ENCODE assay signal across 11 cellular contexts in the genomic region with DNA sequence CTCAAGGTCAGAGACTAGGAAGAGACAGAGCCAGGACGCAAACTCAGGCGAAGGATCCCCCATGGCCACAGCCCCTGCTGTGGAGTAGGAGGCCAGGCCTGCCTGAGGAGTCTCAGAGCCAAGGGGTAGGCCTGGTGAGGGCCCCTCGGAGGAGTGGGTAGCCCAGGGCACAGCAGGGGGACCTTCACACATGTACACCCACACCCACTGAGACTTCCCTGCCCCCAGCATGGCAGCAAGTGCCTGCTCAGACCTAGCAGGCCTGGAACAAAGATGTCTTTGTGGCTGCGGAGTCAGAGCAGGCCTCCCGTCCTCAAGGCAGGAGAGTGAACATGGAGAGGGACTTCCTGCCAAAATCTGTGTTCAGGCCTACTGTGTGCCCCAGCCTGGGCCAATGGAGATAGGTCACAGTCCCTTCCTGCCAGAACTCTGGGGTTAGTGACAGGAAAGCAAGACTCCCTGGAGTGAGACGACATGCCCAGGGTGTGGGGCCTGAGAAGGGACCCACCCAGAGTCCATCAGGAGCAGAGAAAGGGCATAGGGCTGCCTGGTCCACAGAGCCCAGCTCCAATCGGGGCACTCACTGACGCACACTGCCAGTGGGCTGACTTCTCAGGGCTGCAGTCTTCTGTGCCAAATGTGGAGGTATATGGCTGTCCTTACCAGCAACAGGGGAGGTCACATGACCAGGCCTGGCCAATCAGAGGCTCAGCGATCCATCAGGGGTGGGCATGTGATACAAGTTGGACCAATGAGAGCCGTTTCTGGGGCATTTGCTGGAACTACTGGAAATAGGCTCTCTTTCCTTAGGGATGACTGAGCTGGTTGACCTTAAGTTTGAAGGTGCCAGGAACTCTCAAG. TPM values are rescaled to one million over a fixed set of nuclear protein-coding genes. Genes with fewer than 3 reads are reported as not detected.
A peak's percentile ranks its signal among the peaks of the same experiment; 100 is the strongest.
DNase-seq lines count a peak whose midpoint lies in the region; ATAC-seq lines count a peak whose summit lies in the region.
"Had no signal": no experiment of that assay in that cellular context is flagged by ENCODE, and none has a peak within 500 bp of the region (broad histone marks: within the 10 kb centered on the region; RNA-seq: fewer than 3 reads in every experiment).

No MANE protein-coding gene starts in this region.

- H2AK5ac ChIP-seq in neuronal stem cell (ENCODE audit: low read depth, low read length) = peak overlapping the region; percentile 32

- no peaks in the 10 kb centered on the region for H3K36me3 ChIP-seq in neuronal stem cell (replicated peaks in 1 of 2; ENCODE audit: control insufficient read depth in 2 of 2, insufficient read depth in 2 of 2, low read length in 2 of 2)

- peaks cover 0 to 53% (median 0%) of the 10 kb centered on the region in 3 experiments for H3K27me3 ChIP-seq in neuronal stem cell (ENCODE audit: control insufficient read depth in 3 of 3, insufficient read depth in 3 of 3, low read depth in 1 of 3, low read length in 3 of 3)

- no peak overlapping the region for H3K27ac ChIP-seq in neuronal stem cell (replicated peaks; ENCODE audit: low read length)

- H2BK12ac ChIP-seq in neuronal stem cell (ENCODE audit: low read length) = no peak overlapping the region

- WGBS in neuronal stem cell (ENCODE audit: extremely low coverage in 2 of 2, insufficient read length in 2 of 2, insufficient replicate concordance in 1 of 2), 2 donors = no CpG with 5 or more reads among the region's 10 CpGs

- H3K23ac ChIP-seq in neuronal stem cell (ENCODE audit: low read depth, low read length, poor library complexity) = peak overlapping the region; percentile 57

- peak overlapping the region; percentile 60 for H2AFZ ChIP-seq in neuronal stem cell (ENCODE audit: low read length)

- H4K91ac ChIP-seq in neuronal stem cell (ENCODE audit: low read depth, low read length, poor library complexity) = no peak overlapping the region

- H2BK15ac ChIP-seq in neuronal stem cell (ENCODE audit: low read length) = no peak overlapping the region

- peak overlapping the region; percentile 78 for H3K18ac ChIP-seq in neuronal stem cell (ENCODE audit: low read length)

- H3K4me2 ChIP-seq in neuronal stem cell (ENCODE audit: insufficient read depth, low read length, poor library complexity, severe bottlenecking) = no peak overlapping the region

- no peak overlapping the region for H4K8ac ChIP-seq in neuronal stem cell (ENCODE audit: low read depth, low read length)

- no peaks in the 10 kb centered on the region for H3K79me1 ChIP-seq in neuronal stem cell (ENCODE audit: low read depth, low read length)

- peaks cover 6 to 12% of the 10 kb centered on the region in 2 donors for H3K4me1 ChIP-seq in neuronal stem cell (ENCODE audit: control insufficient read depth in 2 of 2, insufficient read depth in 1 of 2, low read depth in 1 of 2, low read length in 2 of 2)

- H3K4me3 ChIP-seq in Jurkat, Clone E6-1 (ENCODE audit: low read length) = no peak overlapping the region
- no peak overlapping the region for H3K4me3 ChIP-seq in neuronal stem cell (ENCODE audit: low read length in 2 of 2)

- no peak overlapping the region for H3K14ac ChIP-seq in neuronal stem cell (ENCODE audit: low read length)

- DNase-seq in ELF-1 (ENCODE audit: low read depth, low spot score) (peak; percentile 50), dermis blood vessel endothelial cell (peak; percentile 13), neuronal stem cell (ENCODE audit: low spot score) (no peak), HuH-7.5 (ENCODE audit: low spot score) (no peak)
- peak; percentile 15 for DNase-seq in Jurkat, Clone E6-1 (ENCODE audit: low read depth, low spot score)
- DNase-seq: NCI-H1436; stimulated activated CD4-positive, alpha-beta T cell treated with anti-CD3 and anti-CD28 coated beads, Interleukin-12 subunit alpha, Interleukin-12 subunit beta, amount 100 ng/mL, for 4 hours; T1000 had no signal

- no peak overlapping the region for H2BK120ac ChIP-seq in neuronal stem cell (ENCODE audit: low read depth, low read length)

- H3K9ac ChIP-seq in neuronal stem cell (ENCODE audit: low read depth, low read length, poor library complexity) = no peak overlapping the region

- H3K4ac ChIP-seq in neuronal stem cell (ENCODE audit: low read length) = no peak overlapping the region

- H3K9me3 ChIP-seq in neuronal stem cell (replicated peaks in 1 of 2; ENCODE audit: control insufficient read depth in 2 of 2, insufficient read depth in 1 of 2, low read depth in 1 of 2, low read length in 2 of 2) = no peaks in the 10 kb centered on the region

- no peak overlapping the region for H2BK5ac ChIP-seq in neuronal stem cell (ENCODE audit: low read length)

- ATAC-seq in HG02852 (IDR thresholded peaks at IDR 0.05; ENCODE audit: unreplicated experiment) (no peak), HG03280 (IDR thresholded peaks at IDR 0.05; ENCODE audit: unreplicated experiment) (no peak)

RNA-seq across cellular contexts. Expression of gene GRIP2, which starts 2.3 kb away (rescaled TPM):
- not detected for polyA plus RNA-seq in Jurkat, Clone E6-1 (2012; ENCODE audit: insufficient read depth, insufficient read length)
- total RNA-seq in dermis blood vessel endothelial cell = under 0.01 TPM in 1 of 2 replicates, not detected in the other
- polyA plus RNA-seq in neuronal stem cell (2013, experiment 1 of 2) = 0.77 TPM
- polyA plus RNA-seq in neuronal stem cell (2013, experiment 2 of 2) = 0.62 TPM
- total RNA-seq: epithelial cell of proximal tubule had no signal

Comparison
In these comparisons a context has a peak if more than half of its experiments do, and no peak if none do; other contexts are left out.
1. DNase-seq: peak in ELF-1 (single experiment), Jurkat, Clone E6-1 (single experiment) and dermis blood vessel endothelial cell (single experiment); none in neuronal stem cell (single experiment) and HuH-7.5 (single experiment).